In the genomic region with DNA sequence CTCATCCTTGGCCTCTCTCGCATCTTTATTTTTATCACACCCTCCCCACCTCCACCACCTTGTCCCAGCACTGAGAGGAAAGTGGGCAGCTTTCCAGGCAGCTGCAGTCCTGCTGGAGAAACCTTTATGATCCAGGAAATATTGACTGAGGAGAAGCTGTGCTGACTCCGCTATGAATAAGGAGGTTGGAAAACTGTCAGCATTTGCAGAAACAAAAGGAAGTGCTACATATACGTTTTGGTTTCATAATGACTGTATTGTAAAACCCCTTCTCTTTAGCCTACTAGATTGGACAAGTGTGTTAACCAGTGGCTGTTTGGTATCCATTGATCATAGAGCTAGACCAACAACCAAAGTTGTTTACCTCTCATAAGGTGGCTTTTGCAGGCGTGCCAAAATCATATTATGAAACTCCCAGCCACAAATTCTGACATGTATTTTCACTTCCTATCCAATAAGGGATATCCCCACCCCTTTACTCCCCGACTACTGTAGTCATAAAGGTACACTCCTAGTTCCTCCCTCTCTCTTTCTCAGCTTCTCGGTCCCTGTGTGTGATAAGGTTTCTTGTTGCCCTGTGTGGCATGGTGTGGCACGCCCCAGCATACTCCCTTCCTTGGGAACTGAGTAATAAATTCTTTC, we compare ENCODE assay signal across 8 cellular contexts.
DNase-seq lines count a peak whose midpoint lies in the region; ATAC-seq and TF ChIP-seq lines count a peak whose summit lies in the region.

No MANE protein-coding gene starts in this region.

- H3K4me1 Mint-ChIP-seq in IgD-negative memory B cell: peaks cover 22 to 33% (median 28%) of the 10 kb centered on the region in 3 donors

- no peak for TF ChIP-seq CTCF in astrocyte of the spinal cord (IDR thresholded peaks at IDR 0.05; ENCODE audit: low read depth, low read length)

- peaks cover 13% of the 10 kb centered on the region for H3K36me3 Mint-ChIP-seq in IgD-negative memory B cell

- no peak overlapping the region for H3K4me3 ChIP-seq in astrocyte of the spinal cord (ENCODE audit: low read depth, low read length)

- H3K27me3 Mint-ChIP-seq in IgD-negative memory B cell: no peaks in the 10 kb centered on the region

- peaks cover 0 to 17% (median 6%) of the 10 kb centered on the region in 3 donors for H3K9me3 Mint-ChIP-seq in IgD-negative memory B cell

- H3K27ac Mint-ChIP-seq in IgD-negative memory B cell: peak overlapping the region; percentile 84 to 98 (median 97)

- DNase-seq in astrocyte of the spinal cord (ENCODE audit: low read depth, low spot score) (peak; percentile 39), NCI-H2107 treated with DMSO at 0.1 percent for 48 hours (lab: John Stamatoyannopoulos, UW; ENCODE audit: unreplicated experiment) (no peak), NCI-H1694 (lab: John Stamatoyannopoulos, UW) (no peak), amniotic stem cell (lab: John Stamatoyannopoulos, UW) (no peak)
- DNase-seq in stimulated activated CD4-positive, alpha-beta T cell treated with anti-CD3 and anti-CD28 coated beads, Interleukin-15, amount 100 ng/mL, for 48 hours (ENCODE audit: low read depth in 2 of 2): peak; percentile 1 to 10

- in situ Hi-C loops in astrocyte of the spinal cord (cut with HindIII; ENCODE audit: low sequenced_read_pairs): no loop called here

- H3K4me3 Mint-ChIP-seq in IgD-negative memory B cell: peak overlapping the region; percentile 57 to 88 (median 70)

- peak; percentile 99 for ATAC-seq in GM18498 (IDR thresholded peaks at IDR 0.05; ENCODE audit: unreplicated experiment)
- ATAC-seq in GM21528 (IDR thresholded peaks at IDR 0.05; ENCODE audit: low FRiP score, unreplicated experiment): peak; percentile 98

Comparison
In these comparisons a context has a peak if more than half of its experiments do, and no peak if none do; other contexts are left out.
1. DNase-seq: peak in astrocyte of the spinal cord (single experiment) and stimulated activated CD4-positive, alpha-beta T cell treated with anti-CD3 and anti-CD28 coated beads, Interleukin-15, amount 100 ng/mL, for 48 hours (2 of 2); none in NCI-H2107 treated with DMSO at 0.1 percent for 48 hours (single experiment), NCI-H1694 (single experiment) and amniotic stem cell (single experiment).